8 cellular contexts compared by ENCODE assay signal in genomic region chr10:105837951-105838350, GRCh38.
A peak's percentile ranks its signal among the peaks of the same experiment; 100 is the strongest.
DNase-seq lines count a peak whose midpoint lies in the region; ATAC-seq, FAIRE-seq and TF ChIP-seq lines count a peak whose summit lies in the region.

No MANE protein-coding gene starts in this region.

- 30 to 60% (median 41%) methylated on average over 2 of the region's 2 CpGs for WGBS in heart left ventricle, 4 donors
- WGBS in lower leg skin, 2 donors, result 43 to 57% methylated on average over 2 of the region's 2 CpGs

- peak overlapping the region; percentile 66 to 68 for H3K4me3 Mint-ChIP-seq in stimulated activated naive B cell treated with anti-CD40 and anti-IgM and Interleukin-4, amounts not matched to agents 10 μg/mL and 1 μg/mL and 100 μg/mL, for 72 hours

- peak; percentile 73 for DNase-seq in NCI-H748 (lab: John Stamatoyannopoulos, UW; ENCODE audit: unreplicated experiment)
- no peak for DNase-seq in NCI-H748 treated with DMSO at 0.1 percent for 48 hours (lab: John Stamatoyannopoulos, UW)
- peak; percentile 13 for DNase-seq in RCC 7860 (ENCODE audit: low spot score)
- no peak for DNase-seq in heart left ventricle
- no peak for DNase-seq in stimulated activated naive B cell treated with anti-CD40 and anti-IgM and Interleukin-4, amounts not matched to agents 10 μg/mL and 1 μg/mL and 100 μg/mL, for 72 hours
- no peak for DNase-seq in NCI-H2081 treated with DMSO at 0.1 percent for 48 hours (lab: John Stamatoyannopoulos, UW)
- DNase-seq in lower leg skin (ENCODE audit: low spot score in 2 of 2), result no peak

- no peaks in the 10 kb centered on the region for H3K9me3 ChIP-seq in heart left ventricle

- H3K4me1 Mint-ChIP-seq in stimulated activated naive B cell treated with anti-CD40 and anti-IgM and Interleukin-4, amounts not matched to agents 10 μg/mL and 1 μg/mL and 100 μg/mL, for 72 hours, result peaks cover 2 to 12% of the 10 kb centered on the region in 2 donors

- H3K4me1 ChIP-seq in heart left ventricle, result peaks cover 0 to 13% (median 0%) of the 10 kb centered on the region in 12 donors

- peak; percentile 96 for ATAC-seq in HG02938 (IDR thresholded peaks at IDR 0.05; ENCODE audit: unreplicated experiment)
- peak in 2 of 4 donors; percentile 53 to 63 for ATAC-seq in heart left ventricle
- peak; percentile 86 to 90 for ATAC-seq in stimulated activated naive B cell treated with anti-CD40 and anti-IgM and Interleukin-4, amounts not matched to agents 10 μg/mL and 1 μg/mL and 100 μg/mL, for 72 hours (replicated peaks)

- intact Hi-C loops in heart left ventricle (cut with DNase I) (no loop called here), lower leg skin (cut with DNase I; ENCODE audit: low total_unique reads) (no loop called here)

- no peak for FAIRE-seq in RCC 7860 (lab: Jason Lieb, UNC)

- no peaks in the 10 kb centered on the region for H3K36me3 Mint-ChIP-seq in stimulated activated naive B cell treated with anti-CD40 and anti-IgM and Interleukin-4, amounts not matched to agents 10 μg/mL and 1 μg/mL and 100 μg/mL, for 72 hours

- H3K4me3 ChIP-seq in heart left ventricle (peak overlapping the region in 10 of 12 donors; percentile 10 to 53 (median 37)), lower leg skin (ENCODE audit: low read depth, poor library complexity, severe bottlenecking) (no peak overlapping the region)

- no peak overlapping the region for H3K27ac Mint-ChIP-seq in stimulated activated naive B cell treated with anti-CD40 and anti-IgM and Interleukin-4, amounts not matched to agents 10 μg/mL and 1 μg/mL and 100 μg/mL, for 72 hours

- H3K36me3 ChIP-seq in heart left ventricle, result no peaks in the 10 kb centered on the region

- no peaks in the 10 kb centered on the region for H3K27me3 Mint-ChIP-seq in stimulated activated naive B cell treated with anti-CD40 and anti-IgM and Interleukin-4, amounts not matched to agents 10 μg/mL and 1 μg/mL and 100 μg/mL, for 72 hours

- no peaks in the 10 kb centered on the region for H3K9me3 Mint-ChIP-seq in stimulated activated naive B cell treated with anti-CD40 and anti-IgM and Interleukin-4, amounts not matched to agents 10 μg/mL and 1 μg/mL and 100 μg/mL, for 72 hours

- TF ChIP-seq POLR2A in heart left ventricle (IDR thresholded peaks at IDR 0.05) (no peak), lower leg skin (IDR thresholded peaks at IDR 0.05) (no peak)

- TF ChIP-seq CTCF in heart left ventricle (IDR thresholded peaks at IDR 0.05) (no peak), lower leg skin (IDR thresholded peaks at IDR 0.05) (no peak)

- H3K27me3 ChIP-seq in heart left ventricle, result no peaks in the 10 kb centered on the region

- no peak overlapping the region for H3K27ac ChIP-seq in heart left ventricle

Comparison
In these comparisons a context has a peak if more than half of its experiments do, and no peak if none do; other contexts are left out.
1. DNase-seq: peak in NCI-H748 (single experiment) and RCC 7860 (single experiment); none in NCI-H748 treated with DMSO at 0.1 percent for 48 hours (single experiment), heart left ventricle (0 of 5), stimulated activated naive B cell treated with anti-CD40 and anti-IgM and Interleukin-4, amounts not matched to agents 10 μg/mL and 1 μg/mL and 100 μg/mL, for 72 hours (single experiment), NCI-H2081 treated with DMSO at 0.1 percent for 48 hours (single experiment) and lower leg skin (0 of 2).